Comparison of ENCODE assay signal across 7 cellular contexts in genomic region chr1:179955731-179956130, GRCh38. TPM values are rescaled to one million over a fixed set of nuclear protein-coding genes. Genes with fewer than 3 reads are reported as not detected.
DNase-seq lines count a peak whose midpoint lies in the region; ATAC-seq and TF ChIP-seq lines count a peak whose summit lies in the region.

No MANE protein-coding gene starts in this region.

- peak overlapping the region; percentile 87 for H3K9ac ChIP-seq in SU-DHL-6 (ENCODE audit: low read length)

- TF ChIP-seq CTCF in HFF-Myc (IDR thresholded peaks at IDR 0.05; ENCODE audit: low read depth, low read length, missing control alignments), result no peak
- TF ChIP-seq CTCF in SU-DHL-6 (IDR thresholded peaks at IDR 0.05; ENCODE audit: insufficient read depth, low read length, poor library complexity, severe bottlenecking), result no peak
- no peak for TF ChIP-seq CTCF in fibroblast of villous mesenchyme (IDR thresholded peaks at IDR 0.05; ENCODE audit: insufficient read depth, low read depth, low read length)
- TF ChIP-seq CTCF in spleen (IDR thresholded peaks at IDR 0.05 in 8 of 11, conservative IDR thresholded peaks at IDR 0.05 in 3 of 11), result peak in 1 of 11 experiments; percentile 17

- H3K27ac ChIP-seq in SU-DHL-6 (ENCODE audit: low read depth, low read length) (no peak overlapping the region; the same call in none of the 2 replicates), spleen (peak overlapping the region in 6 of 8 donors; percentile 95 to 98 (median 98))

- intact Hi-C loops in spleen (cut with DNase I; ENCODE audit: low total_unique reads), result no loop called here

- ATAC-seq in GM19035 (IDR thresholded peaks at IDR 0.05; ENCODE audit: unreplicated experiment) (no peak), GM18907 (IDR thresholded peaks at IDR 0.05; ENCODE audit: unreplicated experiment) (no peak)

- no peaks in the 10 kb centered on the region for H3K9me2 ChIP-seq in SU-DHL-6 (replicated peaks; ENCODE audit: insufficient read depth, low read length)

- 0 to 5% (median 3%) methylated on average over 3 of the region's 3 CpGs for WGBS in spleen, 5 donors

- H3K4me3 ChIP-seq in HFF-Myc (replicated peaks; ENCODE audit: low read depth, low read length) (peak overlapping the region; percentile 82), SU-DHL-6 (ENCODE audit: insufficient read depth, low read length, poor library complexity, severe bottlenecking) (peak overlapping the region; percentile 86), fibroblast of villous mesenchyme (ENCODE audit: low read depth, low read length) (peak overlapping the region; percentile 86), spleen (peak overlapping the region; percentile 62 to 95 (median 86))

- peaks cover 11% of the 10 kb centered on the region for H4K20me1 ChIP-seq in SU-DHL-6 (ENCODE audit: low read depth, low read length)

- peak overlapping the region; percentile 90 for H3K4me2 ChIP-seq in SU-DHL-6 (ENCODE audit: low read depth, low read length, poor library complexity, severe bottlenecking)

- no peak for DNase-seq in HFF-Myc (ENCODE audit: extremely low read depth, low read depth)
- no peak for DNase-seq in fibroblast of villous mesenchyme (ENCODE audit: low read depth)
- no peak for DNase-seq in spleen
- no peak for DNase-seq in NCI-H446 treated with DMSO at 0.1 percent for 48 hours (lab: John Stamatoyannopoulos, UW)

- H2AFZ ChIP-seq in SU-DHL-6 (ENCODE audit: low read depth, low read length, severe bottlenecking), result no peak overlapping the region

- peaks cover 14% of the 10 kb centered on the region for H3F3A ChIP-seq in SU-DHL-6 (ENCODE audit: insufficient read depth)

- H3K36me3 ChIP-seq in SU-DHL-6 (ENCODE audit: low read length), result no peaks in the 10 kb centered on the region
- no peaks in the 10 kb centered on the region for H3K36me3 ChIP-seq in spleen

- no peaks in the 10 kb centered on the region for H3K27me3 ChIP-seq in SU-DHL-6 (ENCODE audit: low read length)
- H3K27me3 ChIP-seq in spleen (replicated peaks in 1 of 7), result no peaks in the 10 kb centered on the region

- H3K9me3 ChIP-seq in SU-DHL-6 (ENCODE audit: insufficient read depth, low read length), result no peaks in the 10 kb centered on the region
- H3K9me3 ChIP-seq in spleen, result no peaks in the 10 kb centered on the region

- peaks cover 18 to 86% (median 60%) of the 10 kb centered on the region in 6 donors for H3K4me1 ChIP-seq in spleen

- peaks cover 57% of the 10 kb centered on the region for H3K79me2 ChIP-seq in SU-DHL-6 (ENCODE audit: insufficient read depth, low read length)

- TF ChIP-seq POLR2A in spleen (IDR thresholded peaks at IDR 0.05), result no peak

RNA-seq across cellular contexts. Expression of gene CEP350, which starts 1.1 kb away (rescaled TPM):
- 58.9 and 72.1 TPM in 2 replicates for total RNA-seq in fibroblast of villous mesenchyme
- 10 to 100 TPM; 60.2 to 89.2 (median 66.3) TPM for total RNA-seq in spleen
- polyA plus RNA-seq in spleen, result 1 to 10 TPM; 3.5 to 5.3 (median 4.2) TPM
